8 cellular contexts compared by ENCODE assay signal in genomic region chr7:87219545-87220025, GRCh38. TPM values are rescaled to one million over a fixed set of nuclear protein-coding genes. Genes with fewer than 3 reads are reported as not detected.
DNase-seq lines count a peak whose midpoint lies in the region; ATAC-seq and TF ChIP-seq lines count a peak whose summit lies in the region.

Gene TMEM243, minus strand, starts transcription at chr7:87219732. Its CDS starts 229 bp downstream, at chr7:87219503.

- peak within 1 kb of the TSS; percentile 60 for H2BK5ac ChIP-seq in trophoblast cell (ENCODE audit: low read depth, low read length, poor library complexity)

- H3K79me2 ChIP-seq in trophoblast cell (ENCODE audit: control insufficient read depth, insufficient read depth, low read length, poor library complexity), result peaks cover 12% of the 10 kb centered on the region

- H3K4me1 ChIP-seq in trophoblast cell (ENCODE audit: control insufficient read depth in 1 of 2, insufficient read depth in 2 of 2, low read length in 2 of 2), result peaks cover 2 to 6% of the 10 kb centered on the region in 2 experiments
- H3K4me1 ChIP-seq in transverse colon, result peaks cover 6 to 27% (median 18%) of the 10 kb centered on the region in 4 donors

- peak within 1 kb of the TSS; percentile 95 to 99 for H3K27ac Mint-ChIP-seq in activated naive CD4-positive, alpha-beta T cell treated with anti-CD3 and anti-CD28 coated beads, Interleukin-2, amount 50 U/mL, for 72 hours

- H2AK5ac ChIP-seq in trophoblast cell (ENCODE audit: low read length), result peak within 1 kb of the TSS; percentile 55

- H3K14ac ChIP-seq in trophoblast cell (ENCODE audit: low read length), result peak within 1 kb of the TSS; percentile 94

- in situ Hi-C loops in transverse colon (cut with MboI; ENCODE audit: low pct_ligation_motif_present in 1 of 4, low pct_unique_long_range_greater_than_20kb in 1 of 4, low sequenced_read_pairs in 3 of 4), result no loop called here

- H2BK12ac ChIP-seq in trophoblast cell (ENCODE audit: low read length), result peak within 1 kb of the TSS; percentile 68

- intact Hi-C loops in head of caudate nucleus (cut with DNase I) (loop anchor here (2.0 kb wide), 1 partner anchor 67 kb away; the partner anchor contains the start of gene DMTF1), transverse colon (cut with DNase I; ENCODE audit: low total_unique reads) (no loop called here)

- peak within 1 kb of the TSS; percentile 78 for H3K9ac ChIP-seq in trophoblast cell (ENCODE audit: low read length)

- H4K12ac ChIP-seq in trophoblast cell (ENCODE audit: low read depth, low read length), result peak within 1 kb of the TSS; percentile 96

- peak within 1 kb of the TSS; percentile 98 for H2AFZ ChIP-seq in trophoblast cell (ENCODE audit: insufficient read depth, low read length, poor library complexity)

- peak within 1 kb of the TSS; percentile 86 for H3K4ac ChIP-seq in trophoblast cell (ENCODE audit: low read depth, low read length)

- H4K91ac ChIP-seq in trophoblast cell (ENCODE audit: low read depth, low read length), result peak within 1 kb of the TSS; percentile 85

- WGBS in trophoblast cell (ENCODE audit: extremely low coverage, insufficient coverage, insufficient read length), result no CpG with 5 or more reads among the region's 41 CpGs
- 2% methylated on average over 27 of the region's 41 CpGs; no CpG with 5 or more reads in 1 of the 2 donors for WGBS in transverse colon (ENCODE audit: low coverage in 1 of 2), 2 donors

- H3K36me3 ChIP-seq in trophoblast cell (ENCODE audit: control insufficient read depth in 1 of 2, insufficient read depth in 2 of 2, low read length in 2 of 2) (peaks cover 0 to 3% of the 10 kb centered on the region in 2 experiments), transverse colon (no peaks in the 10 kb centered on the region)

- TF ChIP-seq CTCF in transverse colon (IDR thresholded peaks at IDR 0.05), result peak in 4 of 5 experiments; percentile 16 to 40 (median 21)

- no peak within 1 kb of the TSS for H3K23ac ChIP-seq in trophoblast cell (ENCODE audit: low read length)

- H4K8ac ChIP-seq in trophoblast cell (ENCODE audit: low read depth, low read length), result peak within 1 kb of the TSS; percentile 86

- ATAC-seq in GM21515 (IDR thresholded peaks at IDR 0.05; ENCODE audit: unreplicated experiment), result peak; percentile 54
- ATAC-seq in SK-N-SH treated with all-trans-retinoic acid at 6 μM for 48 hours, result peak; percentile 81
- ATAC-seq in activated naive CD4-positive, alpha-beta T cell treated with anti-CD3 and anti-CD28 coated beads, Interleukin-2, amount 50 U/mL, for 72 hours, result peak; percentile 57 to 72

- no peak for TF ChIP-seq EP300 in transverse colon (IDR thresholded peaks at IDR 0.05; ENCODE audit: low read depth)

- peak; percentile 74 for TF ChIP-seq POLR2A in transverse colon (IDR thresholded peaks at IDR 0.05)

- H3K9me3 Mint-ChIP-seq in activated naive CD4-positive, alpha-beta T cell treated with anti-CD3 and anti-CD28 coated beads, Interleukin-2, amount 50 U/mL, for 72 hours, result no peaks in the 10 kb centered on the region

- peak within 1 kb of the TSS; percentile 84 for H3K4me2 ChIP-seq in trophoblast cell (ENCODE audit: low read length)

- H3K9me3 ChIP-seq in trophoblast cell (ENCODE audit: insufficient read depth, low read depth, low read length) (no peaks in the 10 kb centered on the region), transverse colon (no peaks in the 10 kb centered on the region)

- H3K18ac ChIP-seq in trophoblast cell (ENCODE audit: low read length), result peak within 1 kb of the TSS; percentile 90

- H3K27ac ChIP-seq in trophoblast cell (ENCODE audit: low read depth, low read length) (peak within 1 kb of the TSS; percentile 56), transverse colon (peak within 1 kb of the TSS; percentile 77 to 92 (median 90))

- peaks cover 2% of the 10 kb centered on the region for H3K27me3 ChIP-seq in trophoblast cell (ENCODE audit: insufficient read depth, low read length)
- no peaks in the 10 kb centered on the region for H3K27me3 ChIP-seq in transverse colon

- peaks cover 25 to 35% of the 10 kb centered on the region in 2 donors for H3K36me3 Mint-ChIP-seq in activated naive CD4-positive, alpha-beta T cell treated with anti-CD3 and anti-CD28 coated beads, Interleukin-2, amount 50 U/mL, for 72 hours

- peak within 1 kb of the TSS; percentile 90 for H2BK120ac ChIP-seq in trophoblast cell (ENCODE audit: insufficient read depth, low read length, poor library complexity)

- peak; percentile 80 for DNase-seq in Daoy (ENCODE audit: low read depth)
- peak; percentile 51 for DNase-seq in HuH-7 (ENCODE audit: low spot score)
- DNase-seq in activated naive CD4-positive, alpha-beta T cell treated with anti-CD3 and anti-CD28 coated beads, Interleukin-2, amount 50 U/mL, for 72 hours (ENCODE audit: low spot score in 2 of 2), result peak; percentile 79 to 85
- peak; percentile 30 to 86 (median 72) for DNase-seq in head of caudate nucleus
- peak; percentile 58 to 64 for DNase-seq in trophoblast cell
- peak; percentile 86 for DNase-seq in transverse colon

- H3K4me3 ChIP-seq in trophoblast cell (ENCODE audit: low read depth, low read length) (peak within 1 kb of the TSS; percentile 90), transverse colon (peak within 1 kb of the TSS; percentile 67 to 92 (median 82))

- peaks cover 10% of the 10 kb centered on the region for H3K79me1 ChIP-seq in trophoblast cell (ENCODE audit: low read length)

TF ChIP-seq in SK-N-SH treated with all-trans-retinoic acid at 6 μM for 48 hours, 23 proteins besides CTCF, POLR2A, EP300 and RAD21:
- no peak for TF ChIP-seq RARB (CRISPR knock-in tag; IDR thresholded peaks at IDR 0.05)
- TF ChIP-seq, protein P1, sequence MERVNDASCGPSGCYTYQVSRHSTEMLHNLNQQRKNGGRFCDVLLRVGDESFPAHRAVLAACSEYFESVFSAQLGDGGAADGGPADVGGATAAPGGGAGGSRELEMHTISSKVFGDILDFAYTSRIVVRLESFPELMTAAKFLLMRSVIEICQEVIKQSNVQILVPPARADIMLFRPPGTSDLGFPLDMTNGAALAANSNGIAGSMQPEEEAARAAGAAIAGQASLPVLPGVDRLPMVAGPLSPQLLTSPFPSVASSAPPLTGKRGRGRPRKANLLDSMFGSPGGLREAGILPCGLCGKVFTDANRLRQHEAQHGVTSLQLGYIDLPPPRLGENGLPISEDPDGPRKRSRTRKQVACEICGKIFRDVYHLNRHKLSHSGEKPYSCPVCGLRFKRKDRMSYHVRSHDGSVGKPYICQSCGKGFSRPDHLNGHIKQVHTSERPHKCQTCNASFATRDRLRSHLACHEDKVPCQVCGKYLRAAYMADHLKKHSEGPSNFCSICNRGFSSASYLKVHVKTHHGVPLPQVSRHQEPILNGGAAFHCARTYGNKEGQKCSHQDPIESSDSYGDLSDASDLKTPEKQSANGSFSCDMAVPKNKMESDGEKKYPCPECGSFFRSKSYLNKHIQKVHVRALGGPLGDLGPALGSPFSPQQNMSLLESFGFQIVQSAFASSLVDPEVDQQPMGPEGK (CRISPR knock-in tag; IDR thresholded peaks at IDR 0.05; ENCODE audit: borderline replicate concordance), result peak; percentile 26; the same call in 1 of the 2 replicates

RNA-seq across cellular contexts. Expression of gene TMEM243, which starts in this region (rescaled TPM):
- 38.4 and 69.3 TPM in 2 replicates for total RNA-seq in Daoy (2014; rRNA removed; shearing (Covaris generic))
- 10 to 100 TPM; 41.4 to 85.5 TPM for total RNA-seq in activated naive CD4-positive, alpha-beta T cell treated with anti-CD3 and anti-CD28 coated beads, Interleukin-2, amount 50 U/mL, for 72 hours
- 31.0 and 31.1 TPM in 2 replicates for polyA plus RNA-seq in trophoblast cell (2013)
- total RNA-seq in transverse colon, result 10 to 100 TPM in 2 of 4 donors, 1 to 10 TPM in 1, not detected in 1; 2.2 to 59.4 (median 19.1) TPM

Comparison
In these comparisons a context has a peak if more than half of its experiments do, and no peak if none do; other contexts are left out.
1. Peak in every context shown above with its lines: DNase-seq, ATAC-seq, H3K4me3 ChIP-seq and H3K27ac ChIP-seq.